8 cellular contexts compared by ENCODE assay signal in genomic region chr7:155356323-155357105, GRCh38. TPM values are rescaled to one million over a fixed set of nuclear protein-coding genes. Genes with fewer than 3 reads are reported as not detected.
DNase-seq lines count a peak whose midpoint lies in the region; ATAC-seq and TF ChIP-seq lines count a peak whose summit lies in the region.

No MANE protein-coding gene starts in this region.

- H3K36me3 ChIP-seq in smooth muscle cell (ENCODE audit: low read depth): no peaks in the 10 kb centered on the region

- H3K27ac Mint-ChIP-seq in endothelial cell (ENCODE audit: unreplicated experiment) (no peak overlapping the region), mesothelial cell of epicardium (no peak overlapping the region)

- no peak overlapping the region for H3K9ac ChIP-seq in smooth muscle cell (ENCODE audit: low read depth)

- no peak overlapping the region for H3K4me3 Mint-ChIP-seq in endothelial cell (ENCODE audit: unreplicated experiment)
- H3K4me3 Mint-ChIP-seq in mesothelial cell of epicardium: no peak overlapping the region

- H3K4me2 ChIP-seq in smooth muscle cell: no peak overlapping the region

- peaks cover 24% of the 10 kb centered on the region for H3K4me1 Mint-ChIP-seq in endothelial cell (ENCODE audit: unreplicated experiment)
- H3K4me1 Mint-ChIP-seq in mesothelial cell of epicardium: peaks cover 4% of the 10 kb centered on the region

- H3K4me3 ChIP-seq in smooth muscle cell: no peak overlapping the region

- H3K4me1 ChIP-seq in smooth muscle cell (ENCODE audit: low read depth): peaks cover 4% of the 10 kb centered on the region

- H4K20me1 ChIP-seq in smooth muscle cell (ENCODE audit: low read depth): no peaks in the 10 kb centered on the region

- WGBS in smooth muscle cell (ENCODE audit: low lambda C conversion rate): 51% methylated on average over 14 of the region's 14 CpGs

- peaks cover 47% of the 10 kb centered on the region for H3K27me3 ChIP-seq in smooth muscle cell (ENCODE audit: low read depth)

- H3K79me2 ChIP-seq in smooth muscle cell (ENCODE audit: low read depth): no peaks in the 10 kb centered on the region

- ATAC-seq in HG03469 (IDR thresholded peaks at IDR 0.05; ENCODE audit: unreplicated experiment): no peak

- H3K9me3 Mint-ChIP-seq in endothelial cell (ENCODE audit: unreplicated experiment) (no peaks in the 10 kb centered on the region), mesothelial cell of epicardium (no peaks in the 10 kb centered on the region)

- no peaks in the 10 kb centered on the region for H3K9me3 ChIP-seq in smooth muscle cell (replicated peaks; ENCODE audit: low read depth)

- H2AFZ ChIP-seq in smooth muscle cell (ENCODE audit: low read depth): no peak overlapping the region

- no peak overlapping the region for H3K27ac ChIP-seq in smooth muscle cell (ENCODE audit: low read depth)

- TF ChIP-seq CTCF in endothelial cell (IDR thresholded peaks at IDR 0.05; ENCODE audit: unreplicated experiment) (peak; percentile 45), smooth muscle cell (IDR thresholded peaks at IDR 0.05; ENCODE audit: borderline replicate concordance, insufficient read depth, poor library complexity, severe bottlenecking) (peak; percentile 45), mesothelial cell of epicardium (IDR thresholded peaks at IDR 0.05; ENCODE audit: unreplicated experiment) (no peak)

- H3F3A ChIP-seq in smooth muscle cell (ENCODE audit: low read depth): no peaks in the 10 kb centered on the region

- H3K36me3 Mint-ChIP-seq in endothelial cell (ENCODE audit: low read depth, unreplicated experiment): no peaks in the 10 kb centered on the region
- no peaks in the 10 kb centered on the region for H3K36me3 Mint-ChIP-seq in mesothelial cell of epicardium

- H3K27me3 Mint-ChIP-seq in endothelial cell (ENCODE audit: unreplicated experiment) (peaks cover 8% of the 10 kb centered on the region), mesothelial cell of epicardium (ENCODE audit: low read depth) (peaks cover 99% of the 10 kb centered on the region)

- DNase-seq in SHP77 (lab: John Stamatoyannopoulos, UW) (peak; percentile 9 to 18), SHP77 treated with DMSO at 0.1 percent for 48 hours (lab: John Stamatoyannopoulos, UW) (no peak), NCI-H460 (ENCODE audit: extremely low read depth, low read depth) (peak; percentile 27), endothelial cell (ENCODE audit: low spot score) (peak; percentile 57), smooth muscle cell (lab: John Stamatoyannopoulos, UW; ENCODE audit: unreplicated experiment) (no peak), AG08395 (ENCODE audit: low spot score) (no peak), mesothelial cell of epicardium (ENCODE audit: low spot score in 2 of 2, unreplicated experiment in 2 of 2) (no peak)

RNA-seq across cellular contexts. Expression of gene INSIG1, which starts 58.8 kb away (rescaled TPM):
- total RNA-seq in NCI-H460 (2014; rRNA removed; shearing (Covaris generic)): 19.0 TPM in 2 replicates
- polyA plus RNA-seq in NCI-H460 (2014; cell fraction: nucleus; rRNA removed): 168 and 220 TPM in 2 replicates
- total RNA-seq in endothelial cell (ENCODE audit: unreplicated experiment) (53.1 TPM), smooth muscle cell (277 and 402 TPM in 2 replicates), mesothelial cell of epicardium (38.2 to 44.3 TPM (median 39.1 TPM) in 3 replicates)
- 181 and 302 TPM in 2 replicates for polyA plus RNA-seq in smooth muscle cell

Comparison
In these comparisons a context has a peak if more than half of its experiments do, and no peak if none do; other contexts are left out.
1. DNase-seq: peak in SHP77 (2 of 2), NCI-H460 (single experiment) and endothelial cell (single experiment); none in SHP77 treated with DMSO at 0.1 percent for 48 hours (single experiment), smooth muscle cell (single experiment), AG08395 (single experiment) and mesothelial cell of epicardium (0 of 2).